In the genomic region with DNA sequence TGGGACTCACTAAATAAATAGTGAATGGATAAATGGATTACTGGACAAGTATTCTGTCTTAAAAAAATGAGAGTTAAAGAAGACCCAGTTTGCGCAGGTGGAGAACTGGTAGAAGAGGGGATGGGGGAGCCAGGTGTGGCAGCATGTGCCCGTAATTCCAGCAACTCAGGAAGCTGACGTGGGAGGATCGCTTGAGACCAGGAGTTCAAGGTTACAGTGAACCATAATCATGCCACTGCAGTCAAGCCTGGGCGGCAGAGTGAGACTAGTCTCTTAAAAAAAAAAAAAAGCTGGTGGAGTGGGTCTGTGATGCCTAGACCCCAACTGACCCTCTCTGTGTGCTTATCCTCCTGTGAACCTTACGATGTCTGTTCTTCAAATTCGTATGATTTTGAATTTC, we compare ENCODE assay signal across 32 cellular contexts.
"Had no signal": no experiment of that assay in that cellular context is flagged by ENCODE, and none has a peak within 500 bp of the region (broad histone marks: within the 10 kb centered on the region; RNA-seq: fewer than 3 reads in every experiment).

No MANE protein-coding gene starts in this region.

- ATAC-seq: activated CD8-positive, alpha-beta T cell treated with anti-CD3 and anti-CD28 coated beads for 36 hours; activated naive CD4-positive, alpha-beta T cell treated with anti-CD3 and anti-CD28 coated beads, Interleukin-2, amount 50 U/mL, for 72 hours; activated T-cell treated with anti-CD3 and anti-CD28 coated beads, Interleukin-2, amount 50 U/mL, for 4 hours; activated T-cell treated with anti-CD3 and anti-CD28 coated beads, Interleukin-2, amount 50 U/mL, for 72 hours; activated T-helper 17 cell treated with anti-CD3 and anti-CD28 coated beads, Interleukin-2, amount 50 U/mL, for 72 hours had no signal

- DNase-seq: activated B cell treated with CpG ODN at 0.5 μM for 24 hours; activated CD4-positive, alpha-beta memory T cell treated with anti-CD3 and anti-CD28 coated beads for 36 hours; activated CD4-positive, alpha-beta T cell treated with anti-CD3 and anti-CD28 coated beads for 4 hours; activated CD4-positive, alpha-beta T cell treated with anti-CD3 and anti-CD28 coated beads, Interleukin-2, amount 10 ng/mL, durations not matched to agents 24 days and 14 days; activated CD4-positive, alpha-beta T cell treated with anti-CD3 and anti-CD28 coated beads, Interleukin-2, amount 50 U/mL, for 1 hour; activated CD4-positive, alpha-beta T cell treated with anti-CD3 and anti-CD28 coated beads, Interleukin-2, amount 50 U/mL, for 4 hours; activated CD4-positive, CD25-positive, alpha-beta regulatory T cell treated with anti-CD3 and anti-CD28 coated beads, Interleukin-2, amount 50 U/mL, for 72 hours; activated CD8-positive, alpha-beta memory T cell treated with anti-CD3 and anti-CD28 coated beads, Interleukin-2, amount 50 U/mL, for 4 hours; activated CD8-positive, alpha-beta T cell treated with anti-CD3 and anti-CD28 coated beads for 36 hours; activated effector memory CD4-positive, alpha-beta T cell treated with anti-CD3 and anti-CD28 coated beads, Interleukin-2, amount 50 U/mL, for 16 hours; activated gamma-delta T cell treated with Interleukin-2 at 50 U/mL for 16 hours; activated naive CD4-positive, alpha-beta T cell; activated naive CD4-positive, alpha-beta T cell treated with anti-CD3 and anti-CD28 coated beads for 36 hours; activated naive CD4-positive, alpha-beta T cell treated with anti-CD3 and anti-CD28 coated beads, Interleukin-2, amount 50 U/mL, for 16 hours; activated naive CD8-positive, alpha-beta T cell treated with anti-CD3 and anti-CD28 coated beads for 36 hours; activated T-cell treated with anti-CD3 and anti-CD28 coated beads for 4 hours; activated T-cell treated with anti-CD3 and anti-CD28 coated beads, Interleukin-2, amount 50 U/mL, for 1 hour; activated T-cell treated with anti-CD3 and anti-CD28 coated beads, Interleukin-2, amount 50 U/mL, for 4 hours; activated T-cell treated with anti-CD3 and anti-CD28 coated beads, Interleukin-2, amount 50 U/mL, for 72 hours; adrenal gland; amniotic stem cell; aorta; caudate nucleus; T-helper 1 cell; T-helper 2 cell; T-helper 9 cell had no signal

- H3K27ac ChIP-seq: adrenal gland, cardiac muscle cell, VCaP had no signal

- FAIRE-seq: astrocyte, TTC549 had no signal

- H3K27me3 ChIP-seq: adrenal gland had no signal

- H3K9me3 ChIP-seq: adrenal gland had no signal

- H3K4me3 ChIP-seq: adrenal gland, cardiac muscle cell had no signal

- H3K36me3 ChIP-seq: adrenal gland, cardiac muscle cell had no signal

- H3K4me1 ChIP-seq: adrenal gland had no signal
